8 cellular contexts compared by ENCODE assay signal in the genomic region with DNA sequence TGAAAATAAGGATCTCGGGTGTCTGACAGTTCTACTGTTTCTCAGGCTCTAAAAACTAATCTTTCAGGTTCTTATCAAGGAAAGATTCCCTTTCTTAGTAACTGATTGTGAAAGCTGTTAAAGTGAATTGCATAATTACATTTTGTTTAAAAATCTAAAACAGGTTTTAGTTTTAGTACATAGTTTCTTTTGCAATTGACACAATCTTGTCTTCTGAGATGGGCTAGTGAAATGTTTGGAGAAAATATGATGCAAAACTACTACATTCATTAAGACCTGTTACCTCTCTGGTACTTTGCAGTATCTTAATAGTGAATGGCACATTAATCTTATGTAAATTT.
A peak's percentile ranks its signal among the peaks of the same experiment; 100 is the strongest.
DNase-seq lines count a peak whose midpoint lies in the region; TF ChIP-seq lines count a peak whose summit lies in the region.

No MANE protein-coding gene starts in this region.

- CTCF ChIA-PET in activated naive CD4-positive, alpha-beta T cell treated with anti-CD3 and anti-CD28 coated beads, Interleukin-2, amount 10 ng/mL, durations not matched to agents 7 days and 5 days (lab: Charles Lee): interaction anchor here (0.7 to 3.4 kb wide), 7 partner anchors 9 to 443 kb away, joined by 4 to 24 read pairs (median 5); no protein-coding TSS in a partner anchor

- H3K79me2 ChIP-seq in Loucy (ENCODE audit: insufficient read depth, low read length): peaks cover 18% of the 10 kb centered on the region

- H3K27ac ChIP-seq in thymus (ENCODE audit: low read depth) (peak overlapping the region; percentile 89), suprapubic skin (no peak overlapping the region)

- H3K4me3 Mint-ChIP-seq in activated naive CD4-positive, alpha-beta T cell treated with anti-CD3 and anti-CD28 coated beads, Interleukin-2, amount 10 ng/mL, durations not matched to agents 7 days and 5 days: peak overlapping the region; percentile 63

- 2% methylated on average over 1 of the region's 1 CpG for WGBS in thymus
- WGBS in suprapubic skin: 59% methylated on average over 1 of the region's 1 CpG

- no peaks in the 10 kb centered on the region for H3K9me3 Mint-ChIP-seq in activated naive CD4-positive, alpha-beta T cell treated with anti-CD3 and anti-CD28 coated beads, Interleukin-2, amount 10 ng/mL, durations not matched to agents 7 days and 5 days

- H3K27me3 ChIP-seq in Loucy (ENCODE audit: insufficient read depth, low read length, poor library complexity, severe bottlenecking) (no peaks in the 10 kb centered on the region), thymus (ENCODE audit: control insufficient read depth, insufficient read depth) (no peaks in the 10 kb centered on the region), suprapubic skin (no peaks in the 10 kb centered on the region)

- H4K20me1 ChIP-seq in Loucy (ENCODE audit: insufficient read depth, low read length, poor library complexity, severe bottlenecking): no peaks in the 10 kb centered on the region

- peak overlapping the region; percentile 48; the same call in 1 of the 2 replicates for H2AFZ ChIP-seq in Loucy (ENCODE audit: low read length)

- H3K9me2 ChIP-seq in Loucy (replicated peaks; ENCODE audit: low read depth, low read length): no peaks in the 10 kb centered on the region

- peak overlapping the region; percentile 80 for H3K4me2 ChIP-seq in Loucy (ENCODE audit: low read depth, low read length, poor library complexity, severe bottlenecking)

- H3K36me3 Mint-ChIP-seq in activated naive CD4-positive, alpha-beta T cell treated with anti-CD3 and anti-CD28 coated beads, Interleukin-2, amount 10 ng/mL, durations not matched to agents 7 days and 5 days: peaks cover 44% of the 10 kb centered on the region

- H3K27me3 Mint-ChIP-seq in activated naive CD4-positive, alpha-beta T cell treated with anti-CD3 and anti-CD28 coated beads, Interleukin-2, amount 10 ng/mL, durations not matched to agents 7 days and 5 days: no peaks in the 10 kb centered on the region

- H3F3A ChIP-seq in Loucy (ENCODE audit: low read depth): peaks cover 10% of the 10 kb centered on the region; the same call in 1 of the 2 replicates

- H3K36me3 ChIP-seq in Loucy (ENCODE audit: insufficient read depth, low read length) (peaks cover 8% of the 10 kb centered on the region; the same call in 1 of the 2 replicates), thymus (ENCODE audit: control insufficient read depth, insufficient read depth) (no peaks in the 10 kb centered on the region), suprapubic skin (peaks cover 9% of the 10 kb centered on the region)

- DNase-seq in activated naive CD4-positive, alpha-beta T cell treated with anti-CD3 and anti-CD28 coated beads, Interleukin-2, amount 10 ng/mL, durations not matched to agents 7 days and 5 days: no peak
- no peak for DNase-seq in activated naive CD4-positive, alpha-beta T cell (lab: John Stamatoyannopoulos, UW)
- DNase-seq in epithelial cell of proximal tubule (ENCODE audit: low read depth) (no peak), SHP77 (lab: John Stamatoyannopoulos, UW) (no peak), RKO (ENCODE audit: low spot score) (no peak), suprapubic skin (ENCODE audit: low spot score in 2 of 2) (no peak)

- no peak for TF ChIP-seq CTCF in Loucy (conservative IDR thresholded peaks at IDR 0.05; ENCODE audit: low read length)
- TF ChIP-seq CTCF in epithelial cell of proximal tubule (conservative IDR thresholded peaks at IDR 0.05; ENCODE audit: low read depth, low read length): no peak
- no peak for TF ChIP-seq CTCF in suprapubic skin (IDR thresholded peaks at IDR 0.05)

- peak overlapping the region; percentile 74 for H3K4me3 ChIP-seq in Loucy (ENCODE audit: low read length, poor library complexity, severe bottlenecking)
- H3K4me3 ChIP-seq in epithelial cell of proximal tubule (ENCODE audit: low read depth, low read length): peak overlapping the region; percentile 45
- peak overlapping the region; percentile 57 for H3K4me3 ChIP-seq in thymus (ENCODE audit: low read length)
- no peak overlapping the region for H3K4me3 ChIP-seq in suprapubic skin

- H3K4me1 ChIP-seq in Loucy (ENCODE audit: insufficient read depth, low read length, poor library complexity, severe bottlenecking): peaks cover 48% of the 10 kb centered on the region
- peaks cover 7% of the 10 kb centered on the region for H3K4me1 ChIP-seq in thymus (ENCODE audit: control insufficient read depth, insufficient read depth, low read length)
- peaks cover 19% of the 10 kb centered on the region for H3K4me1 ChIP-seq in suprapubic skin

- TF ChIP-seq POLR2A in suprapubic skin (IDR thresholded peaks at IDR 0.05): no peak

- peaks cover 61% of the 10 kb centered on the region for H3K4me1 Mint-ChIP-seq in activated naive CD4-positive, alpha-beta T cell treated with anti-CD3 and anti-CD28 coated beads, Interleukin-2, amount 10 ng/mL, durations not matched to agents 7 days and 5 days

- peak overlapping the region; percentile 94 for H3K27ac Mint-ChIP-seq in activated naive CD4-positive, alpha-beta T cell treated with anti-CD3 and anti-CD28 coated beads, Interleukin-2, amount 10 ng/mL, durations not matched to agents 7 days and 5 days

- TF ChIP-seq EP300 in suprapubic skin (IDR thresholded peaks at IDR 0.05): no peak

- no peaks in the 10 kb centered on the region for H3K9me3 ChIP-seq in Loucy (ENCODE audit: insufficient read depth, low read depth, low read length)
- no peaks in the 10 kb centered on the region for H3K9me3 ChIP-seq in thymus (ENCODE audit: control insufficient read depth)
- no peaks in the 10 kb centered on the region for H3K9me3 ChIP-seq in suprapubic skin

- H3K9ac ChIP-seq in Loucy (ENCODE audit: low read depth, low read length, poor library complexity, severe bottlenecking): peak overlapping the region; percentile 65
